In the genomic region with DNA sequence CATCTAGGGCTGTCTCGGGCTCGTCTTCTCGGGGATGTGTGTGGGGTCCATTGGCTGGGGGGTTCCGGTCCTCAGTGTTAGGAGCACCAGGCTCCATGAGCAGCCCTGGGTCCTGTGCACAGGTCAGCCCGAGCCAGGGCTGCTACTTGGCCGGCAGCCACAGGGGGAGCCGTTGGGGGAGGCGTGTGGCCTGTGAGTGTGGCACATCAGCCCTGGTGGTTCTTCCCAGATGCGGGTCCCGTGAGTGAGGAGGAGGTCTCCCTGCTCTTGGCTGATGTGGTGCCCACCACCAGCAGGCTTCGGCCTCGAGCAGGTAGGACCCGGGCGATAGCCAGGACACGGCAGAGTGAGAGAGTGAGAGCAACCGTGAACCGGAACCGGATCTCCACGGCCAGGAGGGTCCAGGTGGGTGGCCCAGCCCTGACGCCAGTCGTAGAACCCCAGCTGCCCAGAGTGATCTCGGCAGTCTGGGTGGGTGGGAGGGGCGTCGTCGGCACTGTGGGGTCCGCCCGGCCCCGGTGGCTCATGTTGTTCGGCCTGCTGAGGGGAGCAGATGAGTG, we compare ENCODE assay signal across 1 cellular context.
TF ChIP-seq lines count a peak whose summit lies in the region.

No MANE protein-coding gene starts in this region.

TF ChIP-seq in HEK293T, 16 proteins besides CTCF, POLR2A, EP300 and RAD21 (continued from another document):
- TF ChIP-seq BHLHE40 (IDR thresholded peaks at IDR 0.05; ENCODE audit: borderline replicate concordance) (no peak), PKNOX1 (IDR thresholded peaks at IDR 0.05) (no peak), ELF4 (IDR thresholded peaks at IDR 0.05) (no peak), FOXM1 (IDR thresholded peaks at IDR 0.05; ENCODE audit: borderline replicate concordance) (no peak)
